12 cellular contexts compared by ENCODE assay signal in genomic region chr6:56671160-56671559, GRCh38. TPM values are rescaled to one million over a fixed set of nuclear protein-coding genes. Genes with fewer than 3 reads are reported as not detected.
DNase-seq lines count a peak whose midpoint lies in the region; ATAC-seq and TF ChIP-seq lines count a peak whose summit lies in the region.
"Had no signal": no experiment of that assay in that cellular context is flagged by ENCODE, and none has a peak within 500 bp of the region (broad histone marks: within the 10 kb centered on the region; RNA-seq: fewer than 3 reads in every experiment).

No MANE protein-coding gene starts in this region.

- H3K9me3 Mint-ChIP-seq in nephron progenitor cell: peaks cover 6% of the 10 kb centered on the region
- H3K9me3 Mint-ChIP-seq: activated naive CD4-positive, alpha-beta T cell treated with anti-CD3 and anti-CD28 coated beads, Interleukin-2, amount 50 U/mL, for 72 hours had no signal

- no peak overlapping the region for H2AFZ ChIP-seq in MM.1S (ENCODE audit: low read length)

- no peaks in the 10 kb centered on the region for H4K20me1 ChIP-seq in MM.1S (ENCODE audit: insufficient read depth, low read length)

- peaks cover 7% of the 10 kb centered on the region for H3K36me3 Mint-ChIP-seq in nephron progenitor cell (ENCODE audit: low read depth)
- H3K36me3 Mint-ChIP-seq: activated naive CD4-positive, alpha-beta T cell treated with anti-CD3 and anti-CD28 coated beads, Interleukin-2, amount 50 U/mL, for 72 hours had no signal

- no peak overlapping the region for H3K9ac ChIP-seq in MM.1S (ENCODE audit: low read length)

- H3K9me3 ChIP-seq in BE2C (no peaks in the 10 kb centered on the region), MM.1S (replicated peaks; ENCODE audit: insufficient read depth, low read length) (no peaks in the 10 kb centered on the region)
- H3K9me3 ChIP-seq: SJSA1 had no signal

- peaks cover 7% of the 10 kb centered on the region for H3K27me3 Mint-ChIP-seq in nephron progenitor cell (ENCODE audit: low read depth, poor library complexity)

- H3K36me3 ChIP-seq in BE2C (0 out of 2 replicates have a peak, but pooled peaks cover 5% of the 10 kb centered on the region), MM.1S (replicated peaks; ENCODE audit: insufficient read depth, low read length) (no peaks in the 10 kb centered on the region)

- DNase-seq in BE2C: no peak
- DNase-seq in MM.1S: no peak
- no peak for DNase-seq in coronary artery (ENCODE audit: low spot score)
- no peak for DNase-seq in nephron progenitor cell
- no peak for DNase-seq in cerebellar nuclear complex (lab: John Stamatoyannopoulos, UW)
- no peak for DNase-seq in T-helper 2 cell
- no peak for DNase-seq in anterior cingulate cortex (lab: John Stamatoyannopoulos, UW)
- DNase-seq: AML-193, NCI-H146 had no signal

- TF ChIP-seq CTCF in BE2C (IDR thresholded peaks at IDR 0.05; ENCODE audit: low read depth, low read length) (0 out of 2 replicates have a peak, but pooled peaks have one; percentile 15), MM.1S (IDR thresholded peaks at IDR 0.05; ENCODE audit: low read length) (peak; percentile 16; the same call in 1 of the 2 replicates), coronary artery (IDR thresholded peaks at IDR 0.05) (no peak), nephron progenitor cell (IDR thresholded peaks at IDR 0.05) (no peak)

- H3K4me1 Mint-ChIP-seq in nephron progenitor cell: peaks cover 6% of the 10 kb centered on the region

- H3K27ac ChIP-seq in MM.1S (ENCODE audit: low read length) (no peak overlapping the region), coronary artery (peak overlapping the region; percentile 63 to 78)
- H3K27ac ChIP-seq: SJSA1 had no signal

- H3K4me3 ChIP-seq in BE2C (ENCODE audit: low read depth, low read length) (no peak overlapping the region), MM.1S (ENCODE audit: low read length) (no peak overlapping the region), coronary artery (no peak overlapping the region)
- H3K4me3 ChIP-seq: SJSA1 had no signal

- peaks cover 26% of the 10 kb centered on the region for H3K79me2 ChIP-seq in MM.1S (ENCODE audit: low read length)

- no peak overlapping the region for H3K4me2 ChIP-seq in MM.1S (ENCODE audit: low read depth, low read length)

- H3K27ac Mint-ChIP-seq in nephron progenitor cell: peak overlapping the region; percentile 83
- H3K27ac Mint-ChIP-seq: activated naive CD4-positive, alpha-beta T cell treated with anti-CD3 and anti-CD28 coated beads, Interleukin-2, amount 50 U/mL, for 72 hours had no signal

- H3K27me3 ChIP-seq in BE2C: no peaks in the 10 kb centered on the region
- H3K27me3 ChIP-seq in MM.1S (replicated peaks; ENCODE audit: insufficient read depth, low read length): no peaks in the 10 kb centered on the region
- H3K27me3 ChIP-seq: SJSA1 had no signal

- no peaks in the 10 kb centered on the region for H3K9me2 ChIP-seq in MM.1S (replicated peaks; ENCODE audit: insufficient read depth, low read length)

- no peak for ATAC-seq in GM21528 (IDR thresholded peaks at IDR 0.05; ENCODE audit: low FRiP score, unreplicated experiment)
- ATAC-seq: activated naive CD4-positive, alpha-beta T cell treated with anti-CD3 and anti-CD28 coated beads, Interleukin-2, amount 50 U/mL, for 72 hours had no signal

- no peak overlapping the region for H3K4me3 Mint-ChIP-seq in nephron progenitor cell

- H3K4me1 ChIP-seq in BE2C: peaks cover 4% of the 10 kb centered on the region; the same call in 1 of the 2 replicates
- H3K4me1 ChIP-seq in MM.1S (ENCODE audit: low read length): peaks cover 21% of the 10 kb centered on the region

- peaks cover 3% of the 10 kb centered on the region; the same call in 1 of the 2 replicates for H3F3A ChIP-seq in MM.1S (ENCODE audit: insufficient read depth, low read length)

RNA-seq across cellular contexts. Expression of gene DST, which starts 28.5 kb away (rescaled TPM):
- polyA plus RNA-seq in BE2C (2012; ENCODE audit: insufficient read depth, insufficient read length, low read depth): 91.0 TPM

Comparison
In these comparisons a context has a peak if more than half of its experiments do, and no peak if none do; other contexts are left out.
1. CTCF ChIP-seq: peak in BE2C (single experiment) and MM.1S (single experiment); none in coronary artery (single experiment) and nephron progenitor cell (single experiment).